Comparison of ENCODE assay signal across 8 cellular contexts in genomic region chr14:21072102-21072501, GRCh38. TPM values are rescaled to one million over a fixed set of nuclear protein-coding genes. Genes with fewer than 3 reads are reported as not detected.
DNase-seq lines count a peak whose midpoint lies in the region; ATAC-seq and TF ChIP-seq lines count a peak whose summit lies in the region.

No MANE protein-coding gene starts in this region.

- peaks cover 18% of the 10 kb centered on the region for H3K4me1 ChIP-seq in psoas muscle

- no peaks in the 10 kb centered on the region for H3K9me3 ChIP-seq in psoas muscle

- H3K27ac ChIP-seq in psoas muscle: peak overlapping the region; percentile 84

- peak in 1 of 4 donors; percentile 22 for ATAC-seq in psoas muscle

- peak; percentile 25 for DNase-seq in NCI-H2171 treated with DMSO at 0.1 percent for 48 hours (lab: John Stamatoyannopoulos, UW)
- DNase-seq in NCI-H2171 (lab: John Stamatoyannopoulos, UW): no peak
- peak; percentile 54 for DNase-seq in globus pallidus (ENCODE audit: low spot score)
- no peak for DNase-seq in psoas muscle
- DNase-seq in NCI-H82 (lab: John Stamatoyannopoulos, UW): no peak
- no peak for DNase-seq in stimulated activated CD4-positive, alpha-beta T cell treated with anti-CD3 and anti-CD28 coated beads, Interleukin-2, amount 100 ng/mL, for 48 hours
- DNase-seq in HUDEP-2 (lab: John Stamatoyannopoulos, UW; ENCODE audit: unreplicated experiment in 76 of 76): no peak

- no peaks in the 10 kb centered on the region for H3K27me3 ChIP-seq in psoas muscle (ENCODE audit: insufficient read depth in 3 of 3, low read length in 2 of 3)

- TF ChIP-seq CTCF in WI38 (IDR thresholded peaks at IDR 0.05; ENCODE audit: low read depth, low read length) (0 out of 2 replicates have a peak, but pooled peaks have one; percentile 17), psoas muscle (IDR thresholded peaks at IDR 0.05) (no peak)

- H3K4me3 ChIP-seq in WI38 (ENCODE audit: low read depth, low read length): peak overlapping the region; percentile 82
- peak overlapping the region; percentile 83 for H3K4me3 ChIP-seq in psoas muscle

- 32 to 39% (median 39%) methylated on average over 4 of the region's 4 CpGs for WGBS in psoas muscle, 3 donors

- intact Hi-C loops in psoas muscle (cut with DNase I): loop anchor here in 1 of 2 donors (2.0 kb wide), 1 partner anchor 17 kb away; no protein-coding TSS in a partner anchor

- H3K36me3 ChIP-seq in psoas muscle (ENCODE audit: insufficient read depth in 1 of 2, low read depth in 1 of 2): peaks cover 4 to 44% of the 10 kb centered on the region in 2 donors

RNA-seq across cellular contexts. Expression of gene ARHGEF40, which starts 2.0 kb away (rescaled TPM):
- 10 to 100 TPM in 3 of 4 donors, 1 to 10 TPM in 1; 9.8 to 18.7 (median 12.6) TPM for total RNA-seq in psoas muscle
- 10 to 100 TPM in 1 of 3 donors, 1 to 10 TPM in 2; 6.8 to 10.1 (median 7.3) TPM for polyA plus RNA-seq in psoas muscle

RNA-seq across cellular contexts. Expression of gene RNASE8, which starts 14.5 kb away (rescaled TPM):
- not detected for total RNA-seq in psoas muscle
- not detected for polyA plus RNA-seq in psoas muscle

RNA-seq across cellular contexts. Expression of gene ZNF219, which starts 26.4 kb away (rescaled TPM):
- 10 to 100 TPM; 13.9 to 28.5 (median 22.9) TPM for total RNA-seq in psoas muscle
- 10 to 100 TPM; 32.2 to 38.1 (median 35.4) TPM for polyA plus RNA-seq in psoas muscle

RNA-seq across cellular contexts. Expression of gene TMEM253, which starts 28.8 kb away (rescaled TPM):
- under 1 TPM in 2 of 4 donors, not detected in 2; 0.17 TPM for total RNA-seq in psoas muscle
- polyA plus RNA-seq in psoas muscle: under 1 TPM; 0.10 to 0.29 (median 0.27) TPM

RNA-seq across cellular contexts. Expression of gene RNASE7, which starts 29.9 kb away (rescaled TPM):
- under 1 TPM; 0.15 to 0.43 (median 0.28) TPM for total RNA-seq in psoas muscle
- 1 to 10 TPM in 1 of 3 donors, under 1 TPM in 1, not detected in 1; 0.73 to 1.9 TPM for polyA plus RNA-seq in psoas muscle

Comparison
In these comparisons a context has a peak if more than half of its experiments do, and no peak if none do; other contexts are left out.
1. DNase-seq: peak in NCI-H2171 treated with DMSO at 0.1 percent for 48 hours (single experiment) and globus pallidus (single experiment); none in NCI-H2171 (single experiment), psoas muscle (0 of 2), NCI-H82 (single experiment), stimulated activated CD4-positive, alpha-beta T cell treated with anti-CD3 and anti-CD28 coated beads, Interleukin-2, amount 100 ng/mL, for 48 hours (0 of 2) and HUDEP-2 (0 of 76).